ENCODE assay signal across 9 cellular contexts in genomic region chr15:89812126-89812846, GRCh38. TPM values are rescaled to one million over a fixed set of nuclear protein-coding genes. Genes with fewer than 3 reads are reported as not detected.
DNase-seq lines count a peak whose midpoint lies in the region; FAIRE-seq and TF ChIP-seq lines count a peak whose summit lies in the region.
"Had no signal": no experiment of that assay in that cellular context is flagged by ENCODE, and none has a peak within 500 bp of the region (broad histone marks: within the 10 kb centered on the region; RNA-seq: fewer than 3 reads in every experiment).

No MANE protein-coding gene starts in this region.

- peaks cover 14% of the 10 kb centered on the region for H3K4me1 ChIP-seq in prostate gland (replicated peaks)

- no peaks in the 10 kb centered on the region for H3K79me2 ChIP-seq in SU-DHL-6 (ENCODE audit: insufficient read depth, low read length)

- no peaks in the 10 kb centered on the region for H3K9me2 ChIP-seq in SU-DHL-6 (replicated peaks; ENCODE audit: insufficient read depth, low read length)

- FAIRE-seq in frontal cortex (lab: Jason Lieb, UNC): no peak

- intact Hi-C loops in prostate gland (cut with DNase I): no loop called here

- peak overlapping the region; percentile 19 for H2AFZ ChIP-seq in SU-DHL-6 (ENCODE audit: low read depth, low read length, severe bottlenecking)

- TF ChIP-seq CTCF in SU-DHL-6 (IDR thresholded peaks at IDR 0.05; ENCODE audit: insufficient read depth, low read length, poor library complexity, severe bottlenecking) (no peak), prostate gland (IDR thresholded peaks at IDR 0.05) (no peak)

- 22% methylated on average over 8 of the region's 8 CpGs for WGBS in prostate gland

- DNase-seq in EL: peak; percentile 62
- peak; percentile 38 to 54 for DNase-seq in frontal cortex (ENCODE audit: low spot score in 2 of 2)
- peak; percentile 87 for DNase-seq in prostate gland (ENCODE audit: low spot score)
- no peak for DNase-seq in cerebellar cortex (ENCODE audit: low spot score)
- no peak for DNase-seq in ecto neural progenitor cell (ENCODE audit: low spot score)
- no peak for DNase-seq in stimulated activated CD4-positive, alpha-beta T cell treated with anti-CD3 and anti-CD28 coated beads, Interleukin-15, amount 100 ng/mL, for 24 hours
- DNase-seq in activated CD8-positive, alpha-beta memory T cell treated with anti-CD3 and anti-CD28 coated beads, Interleukin-2, amount 50 U/mL, for 4 hours: no peak
- DNase-seq: NCI-H2081 had no signal

- no peak overlapping the region for H3K9ac ChIP-seq in SU-DHL-6 (ENCODE audit: low read length)

- no peak for TF ChIP-seq POLR2A in prostate gland (IDR thresholded peaks at IDR 0.05)

- no peak overlapping the region for H3K4me2 ChIP-seq in SU-DHL-6 (ENCODE audit: low read depth, low read length, poor library complexity, severe bottlenecking)

- H3K27me3 ChIP-seq in SU-DHL-6 (ENCODE audit: low read length) (no peaks in the 10 kb centered on the region), prostate gland (replicated peaks; ENCODE audit: insufficient read depth) (no peaks in the 10 kb centered on the region)

- H3K9me3 ChIP-seq in SU-DHL-6 (ENCODE audit: insufficient read depth, low read length) (no peaks in the 10 kb centered on the region), prostate gland (no peaks in the 10 kb centered on the region)

- no peaks in the 10 kb centered on the region for H4K20me1 ChIP-seq in SU-DHL-6 (ENCODE audit: low read depth, low read length)

- H3K36me3 ChIP-seq in SU-DHL-6 (ENCODE audit: low read length) (no peaks in the 10 kb centered on the region), prostate gland (no peaks in the 10 kb centered on the region)

- H3K27ac ChIP-seq in SU-DHL-6 (ENCODE audit: low read depth, low read length): no peak overlapping the region
- peak overlapping the region; percentile 79 to 90 for H3K27ac ChIP-seq in prostate gland

- H3K4me3 ChIP-seq in SU-DHL-6 (ENCODE audit: insufficient read depth, low read length, poor library complexity, severe bottlenecking): no peak overlapping the region
- peak overlapping the region in 1 of 2 donors; percentile 67 for H3K4me3 ChIP-seq in prostate gland

- H3F3A ChIP-seq in SU-DHL-6 (ENCODE audit: insufficient read depth): no peaks in the 10 kb centered on the region

RNA-seq across cellular contexts. Expression of gene ANPEP, which starts 2.4 kb away (rescaled TPM):
- 0.82 TPM for total RNA-seq in frontal cortex
- total RNA-seq in prostate gland: 100 to 1,000 TPM in 1 of 2 donors, 10 to 100 TPM in 1; 41.9 to 152 TPM

RNA-seq across cellular contexts. Expression of gene MESP2, which starts 36.2 kb away (rescaled TPM):
- total RNA-seq in frontal cortex (not detected), prostate gland (1 to 10 TPM in 1 of 2 donors, not detected in 1; 1.4 TPM)

Comparison
In these comparisons a context has a peak if more than half of its experiments do, and no peak if none do; other contexts are left out.
1. DNase-seq: peak in EL (single experiment), frontal cortex (2 of 2) and prostate gland (single experiment); none in cerebellar cortex (single experiment), ecto neural progenitor cell (single experiment), stimulated activated CD4-positive, alpha-beta T cell treated with anti-CD3 and anti-CD28 coated beads, Interleukin-15, amount 100 ng/mL, for 24 hours (single experiment) and activated CD8-positive, alpha-beta memory T cell treated with anti-CD3 and anti-CD28 coated beads, Interleukin-2, amount 50 U/mL, for 4 hours (single experiment).
2. RNA of gene ANPEP, which starts 2.4 kb away (total RNA-seq): 41.9 to 152 TPM in prostate gland; 0.82 TPM in frontal cortex (single experiment); every median in the first group is over 10 times any median in the second.